Comparison of ENCODE assay signal across 8 cellular contexts in genomic region chr7:33459340-33459751, GRCh38.
A peak's percentile ranks its signal among the peaks of the same experiment; 100 is the strongest.
DNase-seq lines count a peak whose midpoint lies in the region; ATAC-seq, FAIRE-seq and TF ChIP-seq lines count a peak whose summit lies in the region.

No MANE protein-coding gene starts in this region.

- no peaks in the 10 kb centered on the region for H3K4me1 ChIP-seq in Peyer's patch

- TF ChIP-seq POLR2A in Peyer's patch (IDR thresholded peaks at IDR 0.05), result no peak

- no peaks in the 10 kb centered on the region for H3K36me3 ChIP-seq in Peyer's patch

- no peak for FAIRE-seq in RCC 7860 (lab: Jason Lieb, UNC)

- no peaks in the 10 kb centered on the region for H3K27me3 ChIP-seq in Peyer's patch

- no peak overlapping the region for H3K4me3 ChIP-seq in Peyer's patch

- H3K27ac ChIP-seq in Peyer's patch, result no peak overlapping the region

- ATAC-seq in HG02885 (IDR thresholded peaks at IDR 0.05; ENCODE audit: poor library complexity, unreplicated experiment) (peak; percentile 55), HG03439 (IDR thresholded peaks at IDR 0.05; ENCODE audit: unreplicated experiment) (no peak)

- no peaks in the 10 kb centered on the region for H3K9me3 ChIP-seq in Peyer's patch

- DNase-seq in DMS 273 treated with DMSO at 0.1 percent for 48 hours (lab: John Stamatoyannopoulos, UW), result peak; percentile 82
- no peak for DNase-seq in Peyer's patch
- peak; percentile 37 for DNase-seq in fibroblast of the conjunctiva (ENCODE audit: low read depth)
- peak; percentile 39 for DNase-seq in renal cortical epithelial cell (ENCODE audit: low read depth)
- DNase-seq in RCC 7860 (ENCODE audit: low spot score), result no peak
- no peak for DNase-seq in germinal center (ENCODE audit: low spot score)

- TF ChIP-seq CTCF in Peyer's patch (IDR thresholded peaks at IDR 0.05), result peak in 4 of 6 experiments; percentile 12 to 50 (median 43)

Comparison
In these comparisons a context has a peak if more than half of its experiments do, and no peak if none do; other contexts are left out.
1. DNase-seq: peak in DMS 273 treated with DMSO at 0.1 percent for 48 hours (single experiment), fibroblast of the conjunctiva (single experiment) and renal cortical epithelial cell (single experiment); none in Peyer's patch (0 of 3), RCC 7860 (single experiment) and germinal center (single experiment).